In genomic region chr12:56931474-56931978, GRCh38 we compare ENCODE assay signal across 11 cellular contexts. TPM values are rescaled to one million over a fixed set of nuclear protein-coding genes. Genes with fewer than 3 reads are reported as not detected.
DNase-seq lines count a peak whose midpoint lies in the region; ATAC-seq and TF ChIP-seq lines count a peak whose summit lies in the region.
"Had no signal": no experiment of that assay in that cellular context is flagged by ENCODE, and none has a peak within 500 bp of the region (broad histone marks: within the 10 kb centered on the region; RNA-seq: fewer than 3 reads in every experiment).

No MANE protein-coding gene starts in this region.

- DNase-seq in DMS 273 (lab: John Stamatoyannopoulos, UW; ENCODE audit: unreplicated experiment) (peak; percentile 21), DMS 273 treated with DMSO at 0.1 percent for 48 hours (lab: John Stamatoyannopoulos, UW) (no peak), NOMO-1 treated with DMSO at 0.1 percent for 48 hours (lab: John Stamatoyannopoulos, UW; ENCODE audit: unreplicated experiment) (peak; percentile 85), esophagus muscularis mucosa (ENCODE audit: extremely low spot score) (peak; percentile 87), pons (ENCODE audit: low spot score) (peak; percentile 24), NCI-H510A (lab: John Stamatoyannopoulos, UW) (no peak), omental fat pad (ENCODE audit: low spot score) (no peak)
- DNase-seq: heart left ventricle had no signal

- no peak for ATAC-seq in GM18505 (IDR thresholded peaks at IDR 0.05; ENCODE audit: unreplicated experiment)
- ATAC-seq in omental fat pad (ENCODE audit: low FRiP score) = no peak

- no peak for TF ChIP-seq EP300 in esophagus muscularis mucosa (IDR thresholded peaks at IDR 0.05)

- intact Hi-C loops in esophagus muscularis mucosa (cut with DNase I) = no loop called here

- H3K9me3 ChIP-seq in esophagus muscularis mucosa = no peaks in the 10 kb centered on the region
- H3K9me3 ChIP-seq: heart left ventricle had no signal

- no peak for TF ChIP-seq POLR2A in esophagus muscularis mucosa (IDR thresholded peaks at IDR 0.05; ENCODE audit: low read depth)
- TF ChIP-seq POLR2A in GM18505 (IDR thresholded peaks at IDR 0.05; ENCODE audit: borderline replicate concordance, extremely low read depth, insufficient read depth, insufficient read length) = no peak

- 91% methylated on average over 2 of the region's 2 CpGs for WGBS in esophagus muscularis mucosa

- H3K27me3 ChIP-seq in esophagus muscularis mucosa = no peaks in the 10 kb centered on the region
- H3K27me3 ChIP-seq: heart left ventricle had no signal

- no peak overlapping the region for H3K27ac ChIP-seq in esophagus muscularis mucosa (replicated peaks in 1 of 4)
- H3K27ac ChIP-seq: 22Rv1 had no signal

- no peak overlapping the region for H3K4me3 ChIP-seq in esophagus muscularis mucosa
- H3K4me3 ChIP-seq: heart left ventricle had no signal

- TF ChIP-seq CTCF in esophagus muscularis mucosa (IDR thresholded peaks at IDR 0.05) (no peak), omental fat pad (IDR thresholded peaks at IDR 0.05) (no peak)

- no peaks in the 10 kb centered on the region for H3K36me3 ChIP-seq in esophagus muscularis mucosa
- H3K36me3 ChIP-seq: heart left ventricle had no signal

- H3K4me1 ChIP-seq in esophagus muscularis mucosa = peaks cover 0 to 4% (median 0%) of the 10 kb centered on the region in 4 donors

RNA-seq across cellular contexts. Expression of gene SDR9C7, which starts 2.7 kb away (rescaled TPM):
- total RNA-seq in esophagus muscularis mucosa (under 1 TPM in 2 of 4 donors, not detected in 2; 0.40 to 0.42 TPM), omental fat pad (not detected)
- total RNA-seq: NCI-H460 had no signal

RNA-seq across cellular contexts. Expression of gene RDH16, which starts 25.9 kb away (rescaled TPM):
- total RNA-seq in esophagus muscularis mucosa (under 1 TPM in 3 of 4 donors, not detected in 1; 0.17 to 0.69 (median 0.42) TPM), omental fat pad (under 1 TPM in 3 of 4 donors, not detected in 1; 0.36 to 0.56 (median 0.47) TPM)

Comparison
In these comparisons a context has a peak if more than half of its experiments do, and no peak if none do; other contexts are left out.
1. DNase-seq: peak in DMS 273 (single experiment), NOMO-1 treated with DMSO at 0.1 percent for 48 hours (single experiment), esophagus muscularis mucosa (single experiment) and pons (single experiment); none in DMS 273 treated with DMSO at 0.1 percent for 48 hours (single experiment), NCI-H510A (single experiment) and omental fat pad (single experiment).